9 cellular contexts compared by ENCODE assay signal in the genomic region with DNA sequence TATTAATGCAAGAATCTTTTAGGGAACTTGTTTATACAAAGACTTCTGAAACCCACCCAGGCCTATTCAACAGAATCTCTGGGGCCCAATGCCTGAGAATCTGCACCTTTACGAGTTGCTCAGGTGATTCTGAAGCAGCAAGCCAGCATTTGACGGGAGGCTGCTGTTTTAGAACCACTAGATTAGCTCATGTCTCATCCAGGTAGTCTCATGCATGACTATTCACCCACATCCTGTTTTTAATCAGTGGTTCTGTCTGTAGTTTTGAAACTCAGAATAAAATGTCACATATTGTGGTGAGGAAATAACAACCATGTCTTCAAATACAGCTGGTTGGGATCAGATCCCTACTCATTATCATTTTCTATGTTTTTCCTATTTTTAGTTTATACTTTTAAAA. TPM values are rescaled to one million over a fixed set of nuclear protein-coding genes. Genes with fewer than 3 reads are reported as not detected.
A peak's percentile ranks its signal among the peaks of the same experiment; 100 is the strongest.
DNase-seq lines count a peak whose midpoint lies in the region; ATAC-seq lines count a peak whose summit lies in the region.
"Had no signal": no experiment of that assay in that cellular context is flagged by ENCODE, and none has a peak within 500 bp of the region (broad histone marks: within the 10 kb centered on the region; RNA-seq: fewer than 3 reads in every experiment).

No MANE protein-coding gene starts in this region.

- peak; percentile 99 for ATAC-seq in GM21423 (IDR thresholded peaks at IDR 0.05; ENCODE audit: unreplicated experiment)
- peak; percentile 74 to 91 for ATAC-seq in natural killer cell treated with Interleukin-12 subunit alpha and Interleukin-12 subunit beta and Interleukin-15 and Interleukin-18, amount 100 ng/mL, for 72 hours

- POLR2A ChIA-PET in CD8-positive, alpha-beta memory T cell (lab: Charles Lee) = interaction anchor here (1.0 to 1.8 kb wide), 12 partner anchors 9 to 472 kb away, joined by 3 to 18 read pairs (median 6); a partner anchor contains a TSS

- CTCF ChIA-PET in CD8-positive, alpha-beta memory T cell (lab: Charles Lee) = interaction anchor here (0.5 to 3.0 kb wide), 19 partner anchors 9 to 193 kb away, joined by 3 to 30 read pairs (median 3); a partner anchor contains a TSS

- peak overlapping the region; percentile 94 to 99 (median 98) for H3K27ac Mint-ChIP-seq in CD8-positive, alpha-beta memory T cell
- peak overlapping the region; percentile 57 to 75 for H3K27ac Mint-ChIP-seq in natural killer cell treated with Interleukin-12 subunit alpha and Interleukin-12 subunit beta and Interleukin-15 and Interleukin-18, amount 100 ng/mL, for 72 hours
- H3K27ac Mint-ChIP-seq: dendritic cell treated with granulocyte-macrophage colony-stimulating factor and Interleukin-4, amounts not matched to agents 40 ng/mL and 50 ng/mL, for 4 days had no signal

- no peaks in the 10 kb centered on the region for H3K36me3 ChIP-seq in CD8-positive, alpha-beta memory T cell (ENCODE audit: insufficient read depth, low read length)

- no peaks in the 10 kb centered on the region for H3K9me3 ChIP-seq in CD8-positive, alpha-beta memory T cell (ENCODE audit: low read length)

- peak overlapping the region; percentile 30 to 77 (median 53) for H3K4me3 Mint-ChIP-seq in CD8-positive, alpha-beta memory T cell
- H3K4me3 Mint-ChIP-seq in natural killer cell treated with Interleukin-12 subunit alpha and Interleukin-12 subunit beta and Interleukin-15 and Interleukin-18, amount 100 ng/mL, for 72 hours = peak overlapping the region; percentile 45
- H3K4me3 Mint-ChIP-seq: dendritic cell treated with granulocyte-macrophage colony-stimulating factor and Interleukin-4, amounts not matched to agents 40 ng/mL and 50 ng/mL, for 4 days had no signal

- peak; percentile 42 to 89 (median 82) for DNase-seq in CD8-positive, alpha-beta memory T cell
- peak; percentile 20 for DNase-seq in HPDE6-E6E7 (ENCODE audit: extremely low spot score)
- DNase-seq in activated T-cell treated with anti-CD3 and anti-CD28 coated beads for 48 hours (ENCODE audit: low read depth) = peak; percentile 31
- DNase-seq in natural killer cell treated with Interleukin-12 subunit alpha and Interleukin-12 subunit beta and Interleukin-15 and Interleukin-18, amount 100 ng/mL, for 72 hours (ENCODE audit: low spot score) = no peak
- DNase-seq in putamen (ENCODE audit: low spot score) = no peak
- DNase-seq in 8988T = no peak
- no peak for DNase-seq in superior temporal gyrus (ENCODE audit: extremely low spot score)

- H3K36me3 Mint-ChIP-seq in CD8-positive, alpha-beta memory T cell = peaks cover 20 to 61% (median 54%) of the 10 kb centered on the region in 3 donors
- H3K36me3 Mint-ChIP-seq in natural killer cell treated with Interleukin-12 subunit alpha and Interleukin-12 subunit beta and Interleukin-15 and Interleukin-18, amount 100 ng/mL, for 72 hours = peaks cover 45% of the 10 kb centered on the region

- H3K4me3 ChIP-seq in CD8-positive, alpha-beta memory T cell (ENCODE audit: low read length) = peak overlapping the region; percentile 35

- peaks cover 69 to 80% (median 78%) of the 10 kb centered on the region in 3 donors for H3K4me1 Mint-ChIP-seq in CD8-positive, alpha-beta memory T cell
- H3K4me1 Mint-ChIP-seq in natural killer cell treated with Interleukin-12 subunit alpha and Interleukin-12 subunit beta and Interleukin-15 and Interleukin-18, amount 100 ng/mL, for 72 hours (ENCODE audit: low read depth in 2 of 2) = peaks cover 56 to 63% of the 10 kb centered on the region in 2 donors

- H3K27ac ChIP-seq in CD8-positive, alpha-beta memory T cell (ENCODE audit: low read depth, low read length) = peak overlapping the region; percentile 71

- peaks cover 5 to 26% (median 17%) of the 10 kb centered on the region in 5 donors for H3K9me3 Mint-ChIP-seq in CD8-positive, alpha-beta memory T cell
- peaks cover 12% of the 10 kb centered on the region for H3K9me3 Mint-ChIP-seq in natural killer cell treated with Interleukin-12 subunit alpha and Interleukin-12 subunit beta and Interleukin-15 and Interleukin-18, amount 100 ng/mL, for 72 hours
- H3K9me3 Mint-ChIP-seq: dendritic cell treated with granulocyte-macrophage colony-stimulating factor and Interleukin-4, amounts not matched to agents 40 ng/mL and 50 ng/mL, for 4 days had no signal

- H3K4me1 ChIP-seq in CD8-positive, alpha-beta memory T cell (ENCODE audit: insufficient read depth, low read length) = peaks cover 52% of the 10 kb centered on the region

- no peaks in the 10 kb centered on the region for H3K27me3 ChIP-seq in CD8-positive, alpha-beta memory T cell (ENCODE audit: insufficient read depth, low read length, poor library complexity, severe bottlenecking)

- H3K27me3 Mint-ChIP-seq in CD8-positive, alpha-beta memory T cell = no peaks in the 10 kb centered on the region
- no peaks in the 10 kb centered on the region for H3K27me3 Mint-ChIP-seq in natural killer cell treated with Interleukin-12 subunit alpha and Interleukin-12 subunit beta and Interleukin-15 and Interleukin-18, amount 100 ng/mL, for 72 hours
- H3K27me3 Mint-ChIP-seq: dendritic cell treated with granulocyte-macrophage colony-stimulating factor and Interleukin-4, amounts not matched to agents 40 ng/mL and 50 ng/mL, for 4 days had no signal

RNA-seq across cellular contexts. Expression of a gene that starts 39.5 kb away (rescaled TPM):
- 100 to 1,000 TPM; 195 to 202 TPM for total RNA-seq in CD8-positive, alpha-beta memory T cell
- 144 TPM for polyA plus RNA-seq in CD8-positive, alpha-beta memory T cell
- 1,000 to 10,000 TPM in 1 of 2 donors, 100 to 1,000 TPM in 1; 755 to 1,319 TPM for total RNA-seq in natural killer cell treated with Interleukin-12 subunit alpha and Interleukin-12 subunit beta and Interleukin-15 and Interleukin-18, amount 100 ng/mL, for 72 hours

Comparison
In these comparisons a context has a peak if more than half of its experiments do, and no peak if none do; other contexts are left out.
1. DNase-seq: peak in CD8-positive, alpha-beta memory T cell (5 of 5), HPDE6-E6E7 (single experiment) and activated T-cell treated with anti-CD3 and anti-CD28 coated beads for 48 hours (single experiment); none in natural killer cell treated with Interleukin-12 subunit alpha and Interleukin-12 subunit beta and Interleukin-15 and Interleukin-18, amount 100 ng/mL, for 72 hours (single experiment), putamen (single experiment), 8988T (single experiment) and superior temporal gyrus (single experiment).